In the genomic region with DNA sequence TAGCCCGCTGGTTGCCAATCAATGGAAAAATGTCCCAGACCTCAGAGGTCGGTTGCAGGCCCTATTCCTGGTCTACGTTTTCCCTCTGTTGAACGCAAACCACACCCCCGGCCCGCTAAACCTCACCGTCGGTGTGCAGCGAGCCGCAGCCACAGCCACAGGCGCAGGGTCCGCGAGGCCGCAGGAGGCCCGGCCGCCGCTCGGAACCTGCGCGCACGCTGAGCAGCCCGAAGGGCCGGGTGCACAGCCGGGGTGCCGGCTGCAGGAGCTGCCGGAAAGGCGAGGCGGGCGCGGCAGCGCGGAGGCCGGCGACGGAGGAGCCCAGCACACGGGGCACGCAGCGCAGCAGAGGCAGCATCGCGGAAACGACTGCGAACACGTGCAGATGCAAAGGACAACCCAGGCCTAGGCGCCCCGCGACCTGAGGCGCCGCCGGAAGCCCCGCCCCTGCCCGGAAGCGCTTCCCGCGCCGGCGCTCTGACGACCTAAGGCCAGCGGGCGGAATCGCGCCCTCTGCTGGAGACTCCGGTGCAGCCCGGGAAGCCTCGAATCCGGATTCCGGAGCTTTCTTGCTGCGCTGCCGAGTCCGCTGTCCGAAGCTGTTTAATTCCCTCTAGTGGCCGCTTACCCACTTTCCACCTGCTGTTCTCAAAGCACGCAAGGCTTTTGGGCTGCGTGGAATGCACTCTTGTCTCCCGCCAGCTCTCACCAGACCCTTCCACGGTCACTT, we compare ENCODE assay signal across 1 cellular context.
TF ChIP-seq lines count a peak whose summit lies in the region.

A gene with protein sequence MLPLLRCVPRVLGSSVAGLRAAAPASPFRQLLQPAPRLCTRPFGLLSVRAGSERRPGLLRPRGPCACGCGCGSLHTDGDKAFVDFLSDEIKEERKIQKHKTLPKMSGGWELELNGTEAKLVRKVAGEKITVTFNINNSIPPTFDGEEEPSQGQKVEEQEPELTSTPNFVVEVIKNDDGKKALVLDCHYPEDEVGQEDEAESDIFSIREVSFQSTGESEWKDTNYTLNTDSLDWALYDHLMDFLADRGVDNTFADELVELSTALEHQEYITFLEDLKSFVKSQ (minus strand): TSS at position 440 of the 730 bp plus-strand sequence. CDS start 82 bp downstream, at position 358.

TF ChIP-seq in HepG2, 621 proteins besides CTCF, POLR2A, EP300 and RAD21 (continued from another document and continues in another):
- TF ChIP-seq, protein P1, sequence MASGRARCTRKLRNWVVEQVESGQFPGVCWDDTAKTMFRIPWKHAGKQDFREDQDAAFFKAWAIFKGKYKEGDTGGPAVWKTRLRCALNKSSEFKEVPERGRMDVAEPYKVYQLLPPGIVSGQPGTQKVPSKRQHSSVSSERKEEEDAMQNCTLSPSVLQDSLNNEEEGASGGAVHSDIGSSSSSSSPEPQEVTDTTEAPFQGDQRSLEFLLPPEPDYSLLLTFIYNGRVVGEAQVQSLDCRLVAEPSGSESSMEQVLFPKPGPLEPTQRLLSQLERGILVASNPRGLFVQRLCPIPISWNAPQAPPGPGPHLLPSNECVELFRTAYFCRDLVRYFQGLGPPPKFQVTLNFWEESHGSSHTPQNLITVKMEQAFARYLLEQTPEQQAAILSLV (CRISPR knock-in tag; IDR thresholded peaks at IDR 0.05; ENCODE audit: borderline replicate concordance) = peak; percentile 95; the same call in 1 of the 2 replicates
- TF ChIP-seq, protein P2, sequence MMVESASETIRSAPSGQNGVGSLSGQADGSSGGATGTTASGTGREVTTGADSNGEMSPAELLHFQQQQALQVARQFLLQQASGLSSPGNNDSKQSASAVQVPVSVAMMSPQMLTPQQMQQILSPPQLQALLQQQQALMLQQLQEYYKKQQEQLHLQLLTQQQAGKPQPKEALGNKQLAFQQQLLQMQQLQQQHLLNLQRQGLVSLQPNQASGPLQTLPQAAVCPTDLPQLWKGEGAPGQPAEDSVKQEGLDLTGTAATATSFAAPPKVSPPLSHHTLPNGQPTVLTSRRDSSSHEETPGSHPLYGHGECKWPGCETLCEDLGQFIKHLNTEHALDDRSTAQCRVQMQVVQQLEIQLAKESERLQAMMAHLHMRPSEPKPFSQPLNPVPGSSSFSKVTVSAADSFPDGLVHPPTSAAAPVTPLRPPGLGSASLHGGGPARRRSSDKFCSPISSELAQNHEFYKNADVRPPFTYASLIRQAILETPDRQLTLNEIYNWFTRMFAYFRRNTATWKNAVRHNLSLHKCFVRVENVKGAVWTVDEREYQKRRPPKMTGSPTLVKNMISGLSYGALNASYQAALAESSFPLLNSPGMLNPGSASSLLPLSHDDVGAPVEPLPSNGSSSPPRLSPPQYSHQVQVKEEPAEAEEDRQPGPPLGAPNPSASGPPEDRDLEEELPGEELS (CRISPR knock-in tag; IDR thresholded peaks at IDR 0.05) = peak; percentile 46; the same call in 1 of the 2 replicates
- TF ChIP-seq JDP2 (CRISPR knock-in tag; IDR thresholded peaks at IDR 0.05; ENCODE audit: borderline replicate concordance) (peak; percentile 73; the same call in 1 of the 2 replicates), CEBPG (CRISPR knock-in tag; IDR thresholded peaks at IDR 0.05) (no peak; the same call in 1 of the 2 replicates), ZNF747 (CRISPR knock-in tag; IDR thresholded peaks at IDR 0.05; ENCODE audit: borderline replicate concordance) (no peak; the same call in 1 of the 2 replicates), ZKSCAN8 (CRISPR knock-in tag; IDR thresholded peaks at IDR 0.05; ENCODE audit: borderline replicate concordance) (no peak), ZNF136 (CRISPR knock-in tag; IDR thresholded peaks at IDR 0.05; ENCODE audit: low read depth) (no peak), ZNF121 (CRISPR knock-in tag; IDR thresholded peaks at IDR 0.05) (peak; percentile 50), PCBP1 (IDR thresholded peaks at IDR 0.05; ENCODE audit: borderline replicate concordance, low read depth, low read length) (no peak), ZNF292 (CRISPR knock-in tag; IDR thresholded peaks at IDR 0.05; ENCODE audit: borderline replicate concordance, low read depth) (no peak), RBAK (CRISPR knock-in tag; IDR thresholded peaks at IDR 0.05) (no peak), PRMT3 (CRISPR knock-in tag; IDR thresholded peaks at IDR 0.05; ENCODE audit: borderline replicate concordance, low read depth) (no peak)
- TF ChIP-seq, protein P3, sequence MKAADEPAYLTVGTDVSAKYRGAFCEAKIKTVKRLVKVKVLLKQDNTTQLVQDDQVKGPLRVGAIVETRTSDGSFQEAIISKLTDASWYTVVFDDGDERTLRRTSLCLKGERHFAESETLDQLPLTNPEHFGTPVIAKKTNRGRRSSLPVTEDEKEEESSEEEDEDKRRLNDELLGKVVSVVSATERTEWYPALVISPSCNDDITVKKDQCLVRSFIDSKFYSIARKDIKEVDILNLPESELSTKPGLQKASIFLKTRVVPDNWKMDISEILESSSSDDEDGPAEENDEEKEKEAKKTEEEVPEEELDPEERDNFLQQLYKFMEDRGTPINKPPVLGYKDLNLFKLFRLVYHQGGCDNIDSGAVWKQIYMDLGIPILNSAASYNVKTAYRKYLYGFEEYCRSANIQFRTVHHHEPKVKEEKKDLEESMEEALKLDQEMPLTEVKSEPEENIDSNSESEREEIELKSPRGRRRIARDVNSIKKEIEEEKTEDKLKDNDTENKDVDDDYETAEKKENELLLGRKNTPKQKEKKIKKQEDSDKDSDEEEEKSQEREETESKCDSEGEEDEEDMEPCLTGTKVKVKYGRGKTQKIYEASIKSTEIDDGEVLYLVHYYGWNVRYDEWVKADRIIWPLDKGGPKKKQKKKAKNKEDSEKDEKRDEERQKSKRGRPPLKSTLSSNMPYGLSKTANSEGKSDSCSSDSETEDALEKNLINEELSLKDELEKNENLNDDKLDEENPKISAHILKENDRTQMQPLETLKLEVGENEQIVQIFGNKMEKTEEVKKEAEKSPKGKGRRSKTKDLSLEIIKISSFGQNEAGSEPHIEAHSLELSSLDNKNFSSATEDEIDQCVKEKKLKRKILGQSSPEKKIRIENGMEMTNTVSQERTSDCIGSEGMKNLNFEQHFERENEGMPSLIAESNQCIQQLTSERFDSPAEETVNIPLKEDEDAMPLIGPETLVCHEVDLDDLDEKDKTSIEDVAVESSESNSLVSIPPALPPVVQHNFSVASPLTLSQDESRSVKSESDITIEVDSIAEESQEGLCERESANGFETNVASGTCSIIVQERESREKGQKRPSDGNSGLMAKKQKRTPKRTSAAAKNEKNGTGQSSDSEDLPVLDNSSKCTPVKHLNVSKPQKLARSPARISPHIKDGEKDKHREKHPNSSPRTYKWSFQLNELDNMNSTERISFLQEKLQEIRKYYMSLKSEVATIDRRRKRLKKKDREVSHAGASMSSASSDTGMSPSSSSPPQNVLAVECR (CRISPR knock-in tag; IDR thresholded peaks at IDR 0.05; ENCODE audit: borderline replicate concordance) = peak; percentile 99
- TF ChIP-seq, protein P4, sequence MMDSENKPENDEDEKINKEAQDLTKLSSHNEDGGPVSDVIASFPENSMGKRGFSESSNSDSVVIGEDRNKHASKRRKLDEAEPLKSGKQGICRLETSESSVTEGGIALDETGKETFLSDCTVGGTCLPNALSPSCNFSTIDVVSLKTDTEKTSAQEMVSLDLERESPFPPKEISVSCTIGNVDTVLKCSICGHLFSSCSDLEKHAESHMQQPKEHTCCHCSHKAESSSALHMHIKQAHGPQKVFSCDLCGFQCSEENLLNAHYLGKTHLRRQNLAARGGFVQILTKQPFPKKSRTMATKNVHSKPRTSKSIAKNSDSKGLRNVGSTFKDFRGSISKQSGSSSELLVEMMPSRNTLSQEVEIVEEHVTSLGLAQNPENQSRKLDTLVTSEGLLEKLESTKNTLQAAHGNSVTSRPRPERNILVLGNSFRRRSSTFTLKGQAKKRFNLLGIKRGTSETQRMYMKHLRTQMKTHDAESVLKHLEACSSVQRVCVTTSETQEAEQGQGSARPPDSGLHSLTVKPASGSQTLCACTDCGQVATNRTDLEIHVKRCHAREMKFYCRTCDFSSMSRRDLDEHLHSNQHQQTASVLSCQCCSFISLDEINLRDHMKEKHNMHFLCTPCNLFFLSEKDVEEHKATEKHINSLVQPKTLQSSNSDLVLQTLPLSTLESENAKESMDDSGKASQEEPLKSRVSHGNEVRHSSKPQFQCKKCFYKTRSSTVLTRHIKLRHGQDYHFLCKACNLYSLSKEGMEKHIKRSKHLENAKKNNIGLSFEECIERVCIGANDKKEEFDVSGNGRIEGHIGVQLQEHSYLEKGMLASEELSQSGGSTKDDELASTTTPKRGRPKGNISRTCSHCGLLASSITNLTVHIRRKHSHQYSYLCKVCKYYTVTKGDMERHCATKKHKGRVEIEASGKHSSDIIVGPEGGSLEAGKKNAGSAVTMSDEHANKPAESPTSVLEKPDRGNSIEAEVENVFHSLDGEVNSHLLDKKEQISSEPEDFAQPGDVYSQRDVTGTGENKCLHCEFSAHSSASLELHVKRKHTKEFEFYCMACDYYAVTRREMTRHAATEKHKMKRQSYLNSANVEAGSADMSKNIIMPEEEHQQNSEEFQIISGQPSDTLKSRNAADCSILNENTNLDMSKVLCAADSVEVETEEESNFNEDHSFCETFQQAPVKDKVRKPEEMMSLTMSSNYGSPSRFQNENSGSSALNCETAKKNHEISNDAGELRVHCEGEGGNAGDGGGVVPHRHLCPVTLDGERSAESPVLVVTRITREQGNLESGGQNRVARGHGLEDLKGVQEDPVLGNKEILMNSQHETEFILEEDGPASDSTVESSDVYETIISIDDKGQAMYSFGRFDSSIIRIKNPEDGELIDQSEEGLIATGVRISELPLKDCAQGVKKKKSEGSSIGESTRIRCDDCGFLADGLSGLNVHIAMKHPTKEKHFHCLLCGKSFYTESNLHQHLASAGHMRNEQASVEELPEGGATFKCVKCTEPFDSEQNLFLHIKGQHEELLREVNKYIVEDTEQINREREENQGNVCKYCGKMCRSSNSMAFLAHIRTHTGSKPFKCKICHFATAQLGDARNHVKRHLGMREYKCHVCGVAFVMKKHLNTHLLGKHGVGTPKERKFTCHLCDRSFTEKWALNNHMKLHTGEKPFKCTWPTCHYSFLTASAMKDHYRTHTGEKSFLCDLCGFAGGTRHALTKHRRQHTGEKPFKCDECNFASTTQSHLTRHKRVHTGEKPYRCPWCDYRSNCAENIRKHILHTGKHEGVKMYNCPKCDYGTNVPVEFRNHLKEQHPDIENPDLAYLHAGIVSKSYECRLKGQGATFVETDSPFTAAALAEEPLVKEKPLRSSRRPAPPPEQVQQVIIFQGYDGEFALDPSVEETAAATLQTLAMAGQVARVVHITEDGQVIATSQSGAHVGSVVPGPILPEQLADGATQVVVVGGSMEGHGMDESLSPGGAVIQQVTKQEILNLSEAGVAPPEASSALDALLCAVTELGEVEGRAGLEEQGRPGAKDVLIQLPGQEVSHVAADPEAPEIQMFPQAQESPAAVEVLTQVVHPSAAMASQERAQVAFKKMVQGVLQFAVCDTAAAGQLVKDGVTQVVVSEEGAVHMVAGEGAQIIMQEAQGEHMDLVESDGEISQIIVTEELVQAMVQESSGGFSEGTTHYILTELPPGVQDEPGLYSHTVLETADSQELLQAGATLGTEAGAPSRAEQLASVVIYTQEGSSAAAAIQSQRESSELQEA (CRISPR knock-in tag; IDR thresholded peaks at IDR 0.05; ENCODE audit: not compliant biosample characterization) = peak; percentile 80
- TF ChIP-seq, protein P5, sequence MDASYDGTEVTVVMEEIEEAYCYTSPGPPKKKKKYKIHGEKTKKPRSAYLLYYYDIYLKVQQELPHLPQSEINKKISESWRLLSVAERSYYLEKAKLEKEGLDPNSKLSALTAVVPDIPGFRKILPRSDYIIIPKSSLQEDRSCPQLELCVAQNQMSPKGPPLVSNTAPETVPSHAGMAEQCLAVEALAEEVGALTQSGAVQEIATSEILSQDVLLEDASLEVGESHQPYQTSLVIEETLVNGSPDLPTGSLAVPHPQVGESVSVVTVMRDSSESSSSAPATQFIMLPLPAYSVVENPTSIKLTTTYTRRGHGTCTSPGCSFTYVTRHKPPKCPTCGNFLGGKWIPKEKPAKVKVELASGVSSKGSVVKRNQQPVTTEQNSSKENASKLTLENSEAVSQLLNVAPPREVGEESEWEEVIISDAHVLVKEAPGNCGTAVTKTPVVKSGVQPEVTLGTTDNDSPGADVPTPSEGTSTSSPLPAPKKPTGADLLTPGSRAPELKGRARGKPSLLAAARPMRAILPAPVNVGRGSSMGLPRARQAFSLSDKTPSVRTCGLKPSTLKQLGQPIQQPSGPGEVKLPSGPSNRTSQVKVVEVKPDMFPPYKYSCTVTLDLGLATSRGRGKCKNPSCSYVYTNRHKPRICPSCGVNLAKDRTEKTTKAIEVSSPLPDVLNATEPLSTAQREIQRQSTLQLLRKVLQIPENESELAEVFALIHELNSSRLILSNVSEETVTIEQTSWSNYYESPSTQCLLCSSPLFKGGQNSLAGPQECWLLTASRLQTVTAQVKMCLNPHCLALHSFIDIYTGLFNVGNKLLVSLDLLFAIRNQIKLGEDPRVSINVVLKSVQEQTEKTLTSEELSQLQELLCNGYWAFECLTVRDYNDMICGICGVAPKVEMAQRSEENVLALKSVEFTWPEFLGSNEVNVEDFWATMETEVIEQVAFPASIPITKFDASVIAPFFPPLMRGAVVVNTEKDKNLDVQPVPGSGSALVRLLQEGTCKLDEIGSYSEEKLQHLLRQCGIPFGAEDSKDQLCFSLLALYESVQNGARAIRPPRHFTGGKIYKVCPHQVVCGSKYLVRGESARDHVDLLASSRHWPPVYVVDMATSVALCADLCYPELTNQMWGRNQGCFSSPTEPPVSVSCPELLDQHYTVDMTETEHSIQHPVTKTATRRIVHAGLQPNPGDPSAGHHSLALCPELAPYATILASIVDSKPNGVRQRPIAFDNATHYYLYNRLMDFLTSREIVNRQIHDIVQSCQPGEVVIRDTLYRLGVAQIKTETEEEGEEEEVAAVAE (CRISPR knock-in tag; IDR thresholded peaks at IDR 0.05; ENCODE audit: borderline replicate concordance) = no peak
- TF ChIP-seq, protein P6, sequence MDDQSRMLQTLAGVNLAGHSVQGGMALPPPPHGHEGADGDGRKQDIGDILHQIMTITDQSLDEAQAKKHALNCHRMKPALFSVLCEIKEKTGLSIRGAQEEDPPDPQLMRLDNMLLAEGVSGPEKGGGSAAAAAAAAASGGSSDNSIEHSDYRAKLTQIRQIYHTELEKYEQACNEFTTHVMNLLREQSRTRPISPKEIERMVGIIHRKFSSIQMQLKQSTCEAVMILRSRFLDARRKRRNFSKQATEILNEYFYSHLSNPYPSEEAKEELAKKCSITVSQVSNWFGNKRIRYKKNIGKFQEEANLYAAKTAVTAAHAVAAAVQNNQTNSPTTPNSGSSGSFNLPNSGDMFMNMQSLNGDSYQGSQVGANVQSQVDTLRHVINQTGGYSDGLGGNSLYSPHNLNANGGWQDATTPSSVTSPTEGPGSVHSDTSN (CRISPR knock-in tag; IDR thresholded peaks at IDR 0.05; ENCODE audit: borderline replicate concordance) = 0 out of 2 replicates have a peak, but pooled peaks have one; percentile 68
- TF ChIP-seq, protein P7, sequence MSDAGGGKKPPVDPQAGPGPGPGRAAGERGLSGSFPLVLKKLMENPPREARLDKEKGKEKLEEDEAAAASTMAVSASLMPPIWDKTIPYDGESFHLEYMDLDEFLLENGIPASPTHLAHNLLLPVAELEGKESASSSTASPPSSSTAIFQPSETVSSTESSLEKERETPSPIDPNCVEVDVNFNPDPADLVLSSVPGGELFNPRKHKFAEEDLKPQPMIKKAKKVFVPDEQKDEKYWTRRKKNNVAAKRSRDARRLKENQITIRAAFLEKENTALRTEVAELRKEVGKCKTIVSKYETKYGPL (CRISPR knock-in tag; IDR thresholded peaks at IDR 0.05) = peak; percentile 83
